19 cellular contexts compared by ENCODE assay signal in the genomic region with DNA sequence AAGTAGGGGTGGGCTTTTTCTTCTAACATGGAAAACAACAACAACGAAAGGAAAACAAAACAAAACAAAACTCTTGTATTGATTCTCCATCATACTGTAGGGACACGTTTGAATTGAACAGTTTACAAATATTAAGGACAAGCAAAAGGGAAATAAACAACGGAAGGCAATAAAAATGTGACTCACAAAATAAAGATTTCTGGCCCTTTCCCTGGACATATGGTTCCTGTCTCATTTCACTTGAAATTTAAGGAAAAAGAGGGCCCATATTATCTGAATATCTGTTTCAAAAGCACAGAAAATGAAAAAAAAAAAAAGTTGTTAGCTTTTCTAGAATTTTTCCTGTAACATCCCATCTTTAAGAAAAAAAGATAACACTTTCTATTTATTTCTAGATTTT. TPM values are rescaled to one million over a fixed set of nuclear protein-coding genes. Genes with fewer than 3 reads are reported as not detected.
A peak's percentile ranks its signal among the peaks of the same experiment; 100 is the strongest.
DNase-seq lines count a peak whose midpoint lies in the region; ATAC-seq, FAIRE-seq and TF ChIP-seq lines count a peak whose summit lies in the region.
"Had no signal": no experiment of that assay in that cellular context is flagged by ENCODE, and none has a peak within 500 bp of the region (broad histone marks: within the 10 kb centered on the region; RNA-seq: fewer than 3 reads in every experiment).

No MANE protein-coding gene starts in this region.

- peak overlapping the region; percentile 28 for H3K27ac Mint-ChIP-seq in CD4-positive, alpha-beta T cell

- POLR2A ChIA-PET in CD4-positive, alpha-beta T cell (lab: Charles Lee) = interaction anchor here (1.5 kb wide), 1 partner anchor 9 kb away, joined by 3 read pairs; no protein-coding TSS in a partner anchor
- POLR2A ChIA-PET in K562 (lab: Yijun Ruan, JAX) = no interaction called here

- no peak overlapping the region for H4K91ac ChIP-seq in mesenchymal stem cell (ENCODE audit: low read length)

- BruUV-seq in K562 (replicated peaks; lab: Mats Ljungman, UMichigan) = no TSS peak

- H2BK5ac ChIP-seq in mesenchymal stem cell (ENCODE audit: low read depth, low read length, poor library complexity, severe bottlenecking) = no peak overlapping the region

- no peak overlapping the region for H3K23ac ChIP-seq in mesenchymal stem cell (ENCODE audit: low read length in 2 of 2)

- no peak overlapping the region for H3K14ac ChIP-seq in mesenchymal stem cell (ENCODE audit: low read length in 2 of 2)

- CTCF ChIA-PET in CD4-positive, alpha-beta T cell (lab: Charles Lee) = no interaction called here
- CTCF ChIA-PET in K562 (lab: Yijun Ruan, JAX; ENCODE audit: low intra/inter-chr PET ratio) = no interaction called here

- intact Hi-C loops in CD4-positive, alpha-beta T cell (cut with DNase I, micrococcal nuclease) = loop anchor here in 1 of 2 experiments (5.0 to 10.0 kb wide), 2 partner anchors 1314 to 1353 kb away; partner anchors contain the start of genes LMO4 and ZNF326
- intact Hi-C loops in K562 (cut with micrococcal nuclease) = loop anchor here (10.0 kb wide), 2 partner anchors 1324 to 1346 kb away; no protein-coding TSS in a partner anchor

- peaks cover 36% of the 10 kb centered on the region for H3K79me2 ChIP-seq in K562 (ENCODE audit: control insufficient read depth, insufficient read depth, low read length)

- H3K4me3 ChIP-seq in K562 = no peak overlapping the region
- no peak overlapping the region for H3K4me3 ChIP-seq in mesenchymal stem cell (ENCODE audit: insufficient read depth in 1 of 2, low read depth in 1 of 2, low read length in 2 of 2)
- H3K4me3 ChIP-seq: Peyer's patch had no signal

- H4K8ac ChIP-seq in mesenchymal stem cell (ENCODE audit: low read length) = no peak overlapping the region

- H3K4ac ChIP-seq in mesenchymal stem cell (ENCODE audit: low read depth in 1 of 2, low read length in 2 of 2) = no peak overlapping the region

- no peaks in the 10 kb centered on the region for H4K20me1 ChIP-seq in K562 (replicated peaks; ENCODE audit: control insufficient read depth, insufficient read depth, low read length)

- H2BK120ac ChIP-seq in mesenchymal stem cell (ENCODE audit: low read depth, low read length) = no peak overlapping the region

- no peaks in the 10 kb centered on the region for H3K9me3 ChIP-seq in CD4-positive, alpha-beta T cell (ENCODE audit: control insufficient read depth, low read length)
- H3K9me3 ChIP-seq in K562 (replicated peaks; ENCODE audit: control insufficient read depth, insufficient read depth, low read depth, low read length) (no peaks in the 10 kb centered on the region), mesenchymal stem cell (ENCODE audit: control insufficient read depth, low read length) (no peaks in the 10 kb centered on the region)
- H3K9me3 ChIP-seq: BE2C, Peyer's patch had no signal

- H3K4me2 ChIP-seq in K562 (ENCODE audit: insufficient read depth, low read length) = no peak overlapping the region
- H3K4me2 ChIP-seq in mesenchymal stem cell (ENCODE audit: low read length, poor library complexity, severe bottlenecking) = no peak overlapping the region

- H3K27ac ChIP-seq in CD4-positive, alpha-beta T cell (ENCODE audit: low read depth, low read length) = no peak overlapping the region
- H3K27ac ChIP-seq in K562 (ENCODE audit: extremely low read depth, low read depth, low read length) (peak overlapping the region; percentile 8; the same call in 1 of the 3 replicates), mesenchymal stem cell (ENCODE audit: low read length, poor library complexity, severe bottlenecking) (no peak overlapping the region)
- H3K27ac ChIP-seq: Peyer's patch had no signal

- H3K79me1 ChIP-seq in mesenchymal stem cell (replicated peaks; ENCODE audit: low read length, poor library complexity, severe bottlenecking) = peaks cover 2% of the 10 kb centered on the region

- H3K9ac ChIP-seq in K562 (ENCODE audit: insufficient read depth in 1 of 2, low read depth in 2 of 2, low read length in 2 of 2) = no peak overlapping the region; a peak in 1 of 4 replicates
- no peak overlapping the region for H3K9ac ChIP-seq in mesenchymal stem cell (ENCODE audit: low read length)

- 45% methylated on average over 3 of the region's 3 CpGs for WGBS in K562 (ENCODE audit: insufficient coverage, low coverage, missing lambda C conversion rate)
- no CpG with 5 or more reads among the region's 3 CpGs for WGBS in mesenchymal stem cell

- no peaks in the 10 kb centered on the region for H3K9me3 Mint-ChIP-seq in CD4-positive, alpha-beta T cell
- H3K9me3 Mint-ChIP-seq: CD4-positive, alpha-beta memory T cell had no signal

- H2AFZ ChIP-seq in K562 (ENCODE audit: low read depth, low read length) (no peak overlapping the region), mesenchymal stem cell (ENCODE audit: low read depth, low read length) (no peak overlapping the region)

- no peaks in the 10 kb centered on the region for H3K27me3 ChIP-seq in CD4-positive, alpha-beta T cell (ENCODE audit: control insufficient read depth, insufficient read depth, low read length)
- H3K27me3 ChIP-seq in K562 (ENCODE audit: control insufficient read depth in 2 of 2, insufficient read depth in 2 of 2, low read length in 2 of 2) = no peaks in the 10 kb centered on the region
- H3K27me3 ChIP-seq in mesenchymal stem cell (ENCODE audit: control insufficient read depth in 1 of 2, insufficient read depth in 1 of 2, low read length in 2 of 2) = no peaks in the 10 kb centered on the region
- H3K27me3 ChIP-seq: BE2C, Peyer's patch had no signal

- no peak overlapping the region for H2BK15ac ChIP-seq in mesenchymal stem cell (ENCODE audit: low read depth, poor library complexity, severe bottlenecking)

- in situ Hi-C loops in K562 (cut with MboI) = no loop called here

- H3K4me1 ChIP-seq in K562 (replicated peaks in 1 of 2; ENCODE audit: control insufficient read depth in 2 of 2, insufficient read depth in 2 of 2, low read length in 2 of 2) (peaks cover 4 to 33% of the 10 kb centered on the region in 2 experiments; a peak in 4 of 5 replicates), mesenchymal stem cell (ENCODE audit: control insufficient read depth, insufficient read depth, low read depth, low read length) (peaks cover 2% of the 10 kb centered on the region)
- H3K4me1 ChIP-seq: BE2C had no signal

- peaks cover 21% of the 10 kb centered on the region for H3K36me3 Mint-ChIP-seq in CD4-positive, alpha-beta T cell (ENCODE audit: low read depth)

- no peak for TF ChIP-seq CTCF in CD4-positive, alpha-beta T cell (IDR thresholded peaks at IDR 0.05)
- TF ChIP-seq CTCF in K562 (IDR thresholded peaks at IDR 0.05 in 2 of 3, conservative IDR thresholded peaks at IDR 0.05 in 1 of 3; ENCODE audit: insufficient read depth in 2 of 3, low read depth in 1 of 3, low read length in 3 of 3) = no peak

- TF ChIP-seq POLR2A in K562 (conservative IDR thresholded peaks at IDR 0.05) = no peak

- no peak for FAIRE-seq in K562 (lab: Jason Lieb, UNC)
- FAIRE-seq in urothelium cell line (lab: Jason Lieb, UNC) = no peak
- FAIRE-seq: A204.1, GM12892, GM18507, H1 had no signal

- no peak overlapping the region for H2AK5ac ChIP-seq in mesenchymal stem cell (ENCODE audit: low read length, severe bottlenecking)

- no peaks in the 10 kb centered on the region for H3K27me3 Mint-ChIP-seq in CD4-positive, alpha-beta T cell

- no peak for DNase-seq in CD4-positive, alpha-beta T cell
- peak; percentile 59 for DNase-seq in HCEC 1CT
- no peak for DNase-seq in K562 (ENCODE audit: extremely low read depth in 1 of 4, low spot score in 3 of 4)
- peak; percentile 50 for DNase-seq in mesenchymal stem cell
- DNase-seq in NCI-H2107 (lab: John Stamatoyannopoulos, UW) = no peak
- no peak for DNase-seq in urothelium cell line (ENCODE audit: low spot score)
- no peak for DNase-seq in dedifferentiated amniotic fluid mesenchymal stem cell (ENCODE audit: extremely low spot score)
- DNase-seq: BE2C; CD4-positive, alpha-beta memory T cell; KBM-7; NCI-H1417; NCI-H187; NCI-H526 treated with DMSO at 0.1 percent for 48 hours; Peyer's patch had no signal

- H2BK12ac ChIP-seq in mesenchymal stem cell (ENCODE audit: low read length in 2 of 2) = no peak overlapping the region

- H3K36me3 ChIP-seq in K562 (ENCODE audit: control insufficient read depth, insufficient read depth, low read length) (no peaks in the 10 kb centered on the region), mesenchymal stem cell (ENCODE audit: control insufficient read depth in 1 of 2, insufficient read depth in 2 of 2, low read depth in 1 of 2, low read length in 2 of 2) (no peaks in the 10 kb centered on the region)
- H3K36me3 ChIP-seq: BE2C, Peyer's patch had no signal

- no peak for TF ChIP-seq RAD21 in K562 (CRISPR knock-in tag; conservative IDR thresholded peaks at IDR 0.05 in 1 of 2, IDR thresholded peaks at IDR 0.05 in 1 of 2)

- H3K9me1 ChIP-seq in K562 (ENCODE audit: control insufficient read depth, insufficient read depth, low read length) = no peaks in the 10 kb centered on the region

- no peak for TF ChIP-seq EP300 in K562 (IDR thresholded peaks at IDR 0.05; ENCODE audit: low read length)

- no peak for ATAC-seq in CD4-positive, alpha-beta T cell (ENCODE audit: poor library complexity)
- ATAC-seq in K562 = no peak
- ATAC-seq: Right ventricle myocardium inferior had no signal

- H3K18ac ChIP-seq in mesenchymal stem cell (ENCODE audit: low read depth in 1 of 2, low read length in 2 of 2) = no peak overlapping the region

- peaks cover 21% of the 10 kb centered on the region for H3K4me1 Mint-ChIP-seq in CD4-positive, alpha-beta T cell (ENCODE audit: low read depth)

- no peak overlapping the region for H3K4me3 Mint-ChIP-seq in CD4-positive, alpha-beta T cell

TF ChIP-seq in K562, 482 proteins besides CTCF, POLR2A, EP300 and RAD21 (continues in another document):
- TF ChIP-seq ZNF561 (CRISPR knock-in tag; conservative IDR thresholded peaks at IDR 0.05) = no peak

RNA-seq across cellular contexts. Expression of gene PKN2, which starts 3.6 kb away (rescaled TPM):
- total RNA-seq in CD4-positive, alpha-beta T cell = 10 to 100 TPM; 38.8 to 41.4 TPM
- 29.6 and 110 TPM in 2 replicates for total RNA-seq in K562 (2011; cell fraction: chromatin; rRNA removed; ENCODE audit: low replicate concordance)
- total RNA-seq in K562 (2011; cell fraction: nucleolus; rRNA removed) = 12.8 and 18.0 TPM in 2 replicates
- 24.9 and 32.8 TPM in 2 replicates for total RNA-seq in K562 (2011; cell fraction: nucleoplasm; rRNA removed)
- total RNA-seq in K562 (2014; rRNA removed) (9.9 and 11.6 TPM in 2 replicates), K562 (2014; rRNA removed; fragmentation: Illumina TruSeq; extraction: Trizol) (22.9 and 25.4 TPM in 2 replicates), K562 (2015; rRNA removed; fragmentation: Illumina TruSeq; extraction: Trizol) (24.4 and 25.3 TPM in 2 replicates), K562 (2021) (23.5 and 23.7 TPM in 2 replicates)
- polyA plus RNA-seq in K562 (2011; rRNA removed) (19.6 and 20.0 TPM in 2 replicates), K562 (2014; fragmentation: Illumina TruSeq; extraction: Trizol) (16.0 and 19.2 TPM in 2 replicates), K562 (2014; fragmentation: Nextera tagmentation; extraction: Ambion mirVana) (1 to 10 TPM; 4.5 to 5.4 TPM), K562 (2014; rRNA removed) (12.8 and 13.2 TPM in 2 replicates)
- polyA plus RNA-seq in K562 (2011; cell fraction: cytosol; rRNA removed) = 2.1 and 4.8 TPM in 2 replicates
- polyA plus RNA-seq in K562 (2011; cell fraction: nucleus; rRNA removed) = 26.6 and 33.3 TPM in 2 replicates
- 10.8 and 11.7 TPM in 2 replicates for polyA plus RNA-seq in K562 (2012)
- polyA minus RNA-seq in K562 (2011; rRNA and poly(A)+ RNA removed) = 38.5 and 48.0 TPM in 2 replicates
- 11.6 and 13.0 TPM in 2 replicates for polyA minus RNA-seq in K562 (2011; cell fraction: cytosol; rRNA and poly(A)+ RNA removed)
- polyA minus RNA-seq in K562 (2011; cell fraction: nucleus; rRNA and poly(A)+ RNA removed) = 26.3 and 48.3 TPM in 2 replicates
- 22.5 TPM for polyA plus RNA-seq in mesenchymal stem cell (2013, experiment 1 of 2)
- 22.7 TPM for polyA plus RNA-seq in mesenchymal stem cell (2013, experiment 2 of 2)

Comparison
In these comparisons a context has a peak if more than half of its experiments do, and no peak if none do; other contexts are left out.
1. DNase-seq: peak in HCEC 1CT (single experiment) and mesenchymal stem cell (single experiment); none in CD4-positive, alpha-beta T cell (0 of 10), K562 (0 of 4), NCI-H2107 (single experiment), urothelium cell line (single experiment) and dedifferentiated amniotic fluid mesenchymal stem cell (single experiment).